ENCODE assay signal across 16 cellular contexts in genomic region chr2:188314314-188315054, GRCh38. TPM values are rescaled to one million over a fixed set of nuclear protein-coding genes. Genes with fewer than 3 reads are reported as not detected.
DNase-seq lines count a peak whose midpoint lies in the region; ATAC-seq and TF ChIP-seq lines count a peak whose summit lies in the region.
"Had no signal": no experiment of that assay in that cellular context is flagged by ENCODE, and none has a peak within 500 bp of the region (broad histone marks: within the 10 kb centered on the region; RNA-seq: fewer than 3 reads in every experiment).

No MANE protein-coding gene starts in this region.

- H3K4me1 ChIP-seq in GM23338 (ENCODE audit: insufficient read depth) (peaks cover 67% of the 10 kb centered on the region), SK-N-SH (ENCODE audit: control insufficient read depth in 1 of 2, insufficient read depth in 2 of 2, low read depth in 1 of 2, low read length in 1 of 2) (peaks cover 2 to 26% of the 10 kb centered on the region in 2 experiments; a peak in 3 of 4 replicates), skeletal muscle satellite cell (ENCODE audit: control insufficient read depth, insufficient read depth, low read length) (peaks cover 32% of the 10 kb centered on the region)
- H3K4me1 ChIP-seq in CD8-positive, alpha-beta T cell (ENCODE audit: insufficient read depth, low read length), result no peaks in the 10 kb centered on the region
- H3K4me1 ChIP-seq: psoas muscle had no signal

- POLR2A ChIA-PET in SK-N-SH (lab: Yijun Ruan, JAX), result no interaction called here
- POLR2A ChIA-PET in CD8-positive, alpha-beta T cell (lab: Charles Lee), result no interaction called here

- CTCF ChIA-PET in SK-N-SH (lab: Yijun Ruan, JAX), result interaction anchor here (1.6 kb wide), 1 partner anchor 11 kb away, joined by 3 read pairs; no protein-coding TSS in a partner anchor
- CTCF ChIA-PET in CD8-positive, alpha-beta T cell (lab: Charles Lee), result no interaction called here

- H3K27me3 Mint-ChIP-seq in GM23338 (ENCODE audit: insufficient read depth, low read depth, poor library complexity), result peaks cover 5% of the 10 kb centered on the region
- H3K27me3 Mint-ChIP-seq in CD8-positive, alpha-beta T cell (ENCODE audit: low read depth), result no peaks in the 10 kb centered on the region
- no peaks in the 10 kb centered on the region for H3K27me3 Mint-ChIP-seq in activated T-helper 17 cell treated with anti-CD3 and anti-CD28 coated beads, Interleukin-2, amount 50 U/mL, for 72 hours
- H3K27me3 Mint-ChIP-seq: activated CD8-positive, alpha-beta T cell treated with anti-CD3 and anti-CD28 coated beads for 36 hours; stimulated activated naive CD8-positive, alpha-beta T cell treated with anti-CD3 and anti-CD28 coated beads, Interleukin-15, amount 100 ng/mL, for 72 hours had no signal

- TF ChIP-seq CTCF in GM23338 (conservative IDR thresholded peaks at IDR 0.05; ENCODE audit: low read depth in 2 of 2) (no peak), SK-N-SH (IDR thresholded peaks at IDR 0.05) (no peak)
- TF ChIP-seq CTCF in CD8-positive, alpha-beta T cell (IDR thresholded peaks at IDR 0.05), result no peak

- no peak for TF ChIP-seq RAD21 in SK-N-SH (IDR thresholded peaks at IDR 0.05; ENCODE audit: low read length)

- H3F3A ChIP-seq in GM23338 (replicated peaks; ENCODE audit: low read depth) (no peaks in the 10 kb centered on the region), SK-N-SH (replicated peaks; ENCODE audit: insufficient read depth) (peaks cover 31% of the 10 kb centered on the region)

- H2AFZ ChIP-seq in GM23338, result no peak overlapping the region
- peak overlapping the region; percentile 79 for H2AFZ ChIP-seq in SK-N-SH (ENCODE audit: low read depth)

- peak overlapping the region; percentile 76 for H3K27ac ChIP-seq in GM23338 (ENCODE audit: low read depth)
- peak overlapping the region; percentile 63 to 93 for H3K27ac ChIP-seq in SK-N-SH (ENCODE audit: low read depth in 2 of 2, low read length in 1 of 2)
- H3K27ac ChIP-seq in CD8-positive, alpha-beta T cell (ENCODE audit: low read depth, low read length), result no peak overlapping the region
- H3K27ac ChIP-seq: psoas muscle had no signal

- TF ChIP-seq EP300 in SK-N-SH (IDR thresholded peaks at IDR 0.05; ENCODE audit: borderline replicate concordance in 1 of 2, low read depth in 1 of 2, low read length in 1 of 2), result peak in 1 of 2 experiments; percentile 85; a peak in 2 of 4 replicates

- H3K4me3 Mint-ChIP-seq in GM23338, result peak overlapping the region; percentile 0; the same call in 1 of the 3 replicates
- H3K4me3 Mint-ChIP-seq in CD8-positive, alpha-beta T cell, result no peak overlapping the region
- no peak overlapping the region for H3K4me3 Mint-ChIP-seq in activated T-helper 17 cell treated with anti-CD3 and anti-CD28 coated beads, Interleukin-2, amount 50 U/mL, for 72 hours
- H3K4me3 Mint-ChIP-seq: activated CD8-positive, alpha-beta T cell treated with anti-CD3 and anti-CD28 coated beads for 36 hours; stimulated activated naive CD8-positive, alpha-beta T cell treated with anti-CD3 and anti-CD28 coated beads, Interleukin-15, amount 100 ng/mL, for 72 hours had no signal

- H3K4me1 Mint-ChIP-seq in GM23338, result peaks cover 56% of the 10 kb centered on the region
- no peaks in the 10 kb centered on the region for H3K4me1 Mint-ChIP-seq in CD8-positive, alpha-beta T cell (ENCODE audit: low read depth)
- H3K4me1 Mint-ChIP-seq in activated T-helper 17 cell treated with anti-CD3 and anti-CD28 coated beads, Interleukin-2, amount 50 U/mL, for 72 hours, result no peaks in the 10 kb centered on the region
- H3K4me1 Mint-ChIP-seq: stimulated activated naive CD8-positive, alpha-beta T cell treated with anti-CD3 and anti-CD28 coated beads, Interleukin-15, amount 100 ng/mL, for 72 hours had no signal

- no peak for DNase-seq in GM23338 (ENCODE audit: low spot score)
- DNase-seq in SK-N-SH, result no peak
- peak; percentile 85 for DNase-seq in glomerular visceral epithelial cell (ENCODE audit: extremely low spot score)
- no peak for DNase-seq in CD8-positive, alpha-beta T cell
- DNase-seq in NCI-H2227 treated with DMSO at 0.1 percent for 48 hours (lab: John Stamatoyannopoulos, UW), result no peak
- no peak for DNase-seq in left lobe of liver (ENCODE audit: low spot score)
- DNase-seq: activated CD8-positive, alpha-beta T cell treated with anti-CD3 and anti-CD28 coated beads for 36 hours; left cardiac atrium; NCI-H1930; NCI-H510A; psoas muscle; stimulated activated naive CD8-positive, alpha-beta T cell treated with anti-CD3 and anti-CD28 coated beads, Interleukin-15, amount 100 ng/mL, for 72 hours had no signal

- H3K9me2 ChIP-seq in GM23338 (ENCODE audit: insufficient read depth) (no peaks in the 10 kb centered on the region), SK-N-SH (no peaks in the 10 kb centered on the region)

- H3K9ac ChIP-seq in SK-N-SH, result peak overlapping the region; percentile 75
- no peak overlapping the region for H3K9ac ChIP-seq in skeletal muscle satellite cell (ENCODE audit: low read depth, low read length)

- 12% methylated on average over 6 of the region's 6 CpGs for WGBS in SK-N-SH (ENCODE audit: low lambda C conversion rate)

- no peak overlapping the region for H3K4me3 ChIP-seq in GM23338
- peak overlapping the region; percentile 6 to 7; a peak in 2 of 4 replicates for H3K4me3 ChIP-seq in SK-N-SH (ENCODE audit: low read depth in 2 of 2, low read length in 1 of 2)
- H3K4me3 ChIP-seq in skeletal muscle satellite cell (ENCODE audit: low read length), result no peak overlapping the region
- H3K4me3 ChIP-seq in CD8-positive, alpha-beta T cell (ENCODE audit: low read depth, low read length), result no peak overlapping the region
- H3K4me3 ChIP-seq: psoas muscle had no signal

- peaks cover 100% of the 10 kb centered on the region for H3K79me2 ChIP-seq in GM23338 (replicated peaks; ENCODE audit: insufficient read depth)
- H3K79me2 ChIP-seq in SK-N-SH (ENCODE audit: insufficient read depth), result peaks cover 90% of the 10 kb centered on the region

- ATAC-seq in GM23338 (peak; percentile 73), left lobe of liver (no peak)
- ATAC-seq in CD8-positive, alpha-beta T cell, result no peak
- ATAC-seq in activated T-helper 17 cell treated with anti-CD3 and anti-CD28 coated beads, Interleukin-2, amount 50 U/mL, for 72 hours (replicated peaks), result no peak
- ATAC-seq: activated CD8-positive, alpha-beta T cell treated with anti-CD3 and anti-CD28 coated beads for 36 hours; esophagus mucosa; left cardiac atrium; psoas muscle; stimulated activated naive CD8-positive, alpha-beta T cell treated with anti-CD3 and anti-CD28 coated beads, Interleukin-15, amount 100 ng/mL, for 72 hours had no signal

- H4K20me1 ChIP-seq in GM23338 (replicated peaks; ENCODE audit: insufficient read depth) (0 out of 2 replicates have a peak, but pooled peaks cover 3% of the 10 kb centered on the region), SK-N-SH (ENCODE audit: insufficient read depth) (no peaks in the 10 kb centered on the region)

- intact Hi-C loops in CD8-positive, alpha-beta T cell (cut with DNase I, micrococcal nuclease), result no loop called here

- peaks cover 17% of the 10 kb centered on the region for H3K9me3 Mint-ChIP-seq in GM23338
- peaks cover 12% of the 10 kb centered on the region for H3K9me3 Mint-ChIP-seq in CD8-positive, alpha-beta T cell
- peaks cover 3% of the 10 kb centered on the region for H3K9me3 Mint-ChIP-seq in activated T-helper 17 cell treated with anti-CD3 and anti-CD28 coated beads, Interleukin-2, amount 50 U/mL, for 72 hours

- H3K27me3 ChIP-seq in GM23338 (ENCODE audit: insufficient read depth) (no peaks in the 10 kb centered on the region), SK-N-SH (ENCODE audit: insufficient read depth) (no peaks in the 10 kb centered on the region), skeletal muscle satellite cell (ENCODE audit: control insufficient read depth, insufficient read depth, low read length) (no peaks in the 10 kb centered on the region)
- no peaks in the 10 kb centered on the region for H3K27me3 ChIP-seq in CD8-positive, alpha-beta T cell (ENCODE audit: insufficient read depth, low read length)

- peak overlapping the region; percentile 33 for H3K27ac Mint-ChIP-seq in GM23338
- no peak overlapping the region for H3K27ac Mint-ChIP-seq in CD8-positive, alpha-beta T cell
- no peak overlapping the region for H3K27ac Mint-ChIP-seq in activated T-helper 17 cell treated with anti-CD3 and anti-CD28 coated beads, Interleukin-2, amount 50 U/mL, for 72 hours
- H3K27ac Mint-ChIP-seq: activated CD8-positive, alpha-beta T cell treated with anti-CD3 and anti-CD28 coated beads for 36 hours; stimulated activated naive CD8-positive, alpha-beta T cell treated with anti-CD3 and anti-CD28 coated beads, Interleukin-15, amount 100 ng/mL, for 72 hours had no signal

- H3K9me3 ChIP-seq in SK-N-SH, result no peaks in the 10 kb centered on the region
- H3K9me3 ChIP-seq in skeletal muscle satellite cell (replicated peaks; ENCODE audit: low read length), result no peaks in the 10 kb centered on the region
- H3K9me3 ChIP-seq in CD8-positive, alpha-beta T cell (ENCODE audit: low read length), result no peaks in the 10 kb centered on the region
- H3K9me3 ChIP-seq: psoas muscle had no signal

- H3K36me3 Mint-ChIP-seq in GM23338 (ENCODE audit: low read depth), result peaks cover 37% of the 10 kb centered on the region
- no peaks in the 10 kb centered on the region for H3K36me3 Mint-ChIP-seq in CD8-positive, alpha-beta T cell
- H3K36me3 Mint-ChIP-seq in activated T-helper 17 cell treated with anti-CD3 and anti-CD28 coated beads, Interleukin-2, amount 50 U/mL, for 72 hours (ENCODE audit: low read depth), result no peaks in the 10 kb centered on the region

- H3K36me3 ChIP-seq in GM23338 (ENCODE audit: insufficient read depth), result no peaks in the 10 kb centered on the region
- H3K36me3 ChIP-seq in SK-N-SH (replicated peaks in 1 of 2; ENCODE audit: control insufficient read depth in 1 of 2, insufficient read depth in 2 of 2, low read length in 1 of 2), result peaks cover 0 to 16% of the 10 kb centered on the region in 2 experiments
- H3K36me3 ChIP-seq in skeletal muscle satellite cell (ENCODE audit: insufficient read depth, low read length), result no peaks in the 10 kb centered on the region
- no peaks in the 10 kb centered on the region for H3K36me3 ChIP-seq in CD8-positive, alpha-beta T cell (ENCODE audit: insufficient read depth, low read length)

- peak overlapping the region; percentile 17 for H3K4me2 ChIP-seq in GM23338
- peak overlapping the region; percentile 60 for H3K4me2 ChIP-seq in SK-N-SH
- peak overlapping the region; percentile 1 for H3K4me2 ChIP-seq in skeletal muscle satellite cell (ENCODE audit: low read length)

TF ChIP-seq in SK-N-SH, 30 proteins besides CTCF, POLR2A, EP300 and RAD21 (continues in another document):
- TF ChIP-seq FOXM1 (IDR thresholded peaks at IDR 0.05; ENCODE audit: low read depth) (peak; percentile 76; the same call in 1 of the 2 replicates), ELF1 (IDR thresholded peaks at IDR 0.05) (no peak)

RNA-seq across cellular contexts. Expression of gene GULP1, which starts 22.8 kb away (rescaled TPM):
- total RNA-seq in GM23338 (2014; rRNA removed; shearing (Covaris generic)), result 181 and 200 TPM in 2 replicates
- polyA plus RNA-seq in GM23338 (2016; fragmentation: Nextera tagmentation; extraction: Ambion mirVana) (75.3 and 94.6 TPM in 2 replicates), SK-N-SH (2012; rRNA removed) (33.8 and 35.0 TPM in 2 replicates)
- 41.0 and 47.1 TPM in 2 replicates for polyA plus RNA-seq in SK-N-SH (2012; cell fraction: cytosol; rRNA removed)
- polyA plus RNA-seq in SK-N-SH (2012; cell fraction: nucleus; rRNA removed), result 29.7 and 32.6 TPM in 2 replicates
- total RNA-seq in skeletal muscle satellite cell (2012; rRNA removed), result 21.0 and 21.4 TPM in 2 replicates
- not detected for total RNA-seq in CD8-positive, alpha-beta T cell
- not detected for total RNA-seq in activated T-helper 17 cell treated with anti-CD3 and anti-CD28 coated beads, Interleukin-2, amount 50 U/mL, for 72 hours
- 1.2 TPM for total RNA-seq in left lobe of liver
- total RNA-seq: activated CD8-positive, alpha-beta T cell treated with anti-CD3 and anti-CD28 coated beads for 36 hours; OCI-LY7 had no signal

Comparison
In these comparisons a context has a peak if more than half of its experiments do, and no peak if none do; other contexts are left out.
1. H3K4me2 ChIP-seq: peak in every context shown above with its lines; median percentile 60 in SK-N-SH; 17 in GM23338; 1 in skeletal muscle satellite cell.
2. H3K4me3 ChIP-seq: peak in SK-N-SH (2 of 2); none in GM23338 (single experiment), skeletal muscle satellite cell (single experiment) and CD8-positive, alpha-beta T cell (single experiment).
3. RNA of gene GULP1, which starts 22.8 kb away (total RNA-seq): 181 to 200 TPM in GM23338; 1.2 TPM in left lobe of liver (single experiment), not detected in CD8-positive, alpha-beta T cell and not detected in activated T-helper 17 cell treated with anti-CD3 and anti-CD28 coated beads, Interleukin-2, amount 50 U/mL, for 72 hours; every median in the first group is over 10 times any median in the second.